ENCODE assay signal across 16 cellular contexts in genomic region chr1:15026114-15026483, GRCh38.
DNase-seq lines count a peak whose midpoint lies in the region; ATAC-seq, FAIRE-seq and TF ChIP-seq lines count a peak whose summit lies in the region.
"Had no signal": no experiment of that assay in that cellular context is flagged by ENCODE, and none has a peak within 500 bp of the region (broad histone marks: within the 10 kb centered on the region; RNA-seq: fewer than 3 reads in every experiment).

No MANE protein-coding gene starts in this region.

- H3K9me3 ChIP-seq in HepG2 (ENCODE audit: low read length) (no peaks in the 10 kb centered on the region), trophoblast cell (ENCODE audit: insufficient read depth, low read depth, low read length) (no peaks in the 10 kb centered on the region), esophagus muscularis mucosa (no peaks in the 10 kb centered on the region)
- H3K9me3 ChIP-seq: Caco-2, HAP-1 had no signal

- no peak overlapping the region for H4K12ac ChIP-seq in trophoblast cell (ENCODE audit: low read depth, low read length)

- no peak overlapping the region for H3K14ac ChIP-seq in trophoblast cell (ENCODE audit: low read length)

- H3K79me1 ChIP-seq in trophoblast cell (ENCODE audit: low read length), result peaks cover 8% of the 10 kb centered on the region

- H3K27ac ChIP-seq in HepG2 (ENCODE audit: extremely low read length, insufficient read depth, low read length) (peak overlapping the region; percentile 18), trophoblast cell (ENCODE audit: low read depth, low read length) (no peak overlapping the region), esophagus muscularis mucosa (replicated peaks in 1 of 4) (no peak overlapping the region)
- H3K27ac ChIP-seq: 22Rv1 had no signal

- DNase-seq in Right ventricle myocardium inferior (ENCODE audit: missing footprints) (peak; percentile 4), cardiac septum (ENCODE audit: low spot score) (no peak), HepG2 (ENCODE audit: low spot score) (no peak), trophoblast cell (no peak), esophagus muscularis mucosa (ENCODE audit: extremely low spot score) (no peak), NCI-H1694 treated with DMSO at 0.1 percent for 48 hours (lab: John Stamatoyannopoulos, UW) (no peak), GM12891 (ENCODE audit: insufficient read length, low spot score) (no peak)
- no peak for DNase-seq in T-helper 2 cell treated with Interferon-gamma antibody and Interleukin-4, amounts not matched to agents 5 μg/mL and 100 μg/mL, for 36 hours (ENCODE audit: low spot score)
- DNase-seq: Caco-2; CD8-positive, alpha-beta memory T cell; DND-41; GDM1 had no signal

- H2BK12ac ChIP-seq in trophoblast cell (ENCODE audit: low read length), result peak overlapping the region; percentile 10

- no peak overlapping the region for H3K18ac ChIP-seq in trophoblast cell (ENCODE audit: low read length)

- H3K79me2 ChIP-seq in HepG2 (ENCODE audit: insufficient read depth, low read length), result peaks cover 3% of the 10 kb centered on the region
- H3K79me2 ChIP-seq in trophoblast cell (ENCODE audit: control insufficient read depth, insufficient read depth, low read length, poor library complexity), result no peaks in the 10 kb centered on the region

- TF ChIP-seq CTCF in HepG2 (CRISPR knock-in tag; IDR thresholded peaks at IDR 0.05) (no peak), esophagus muscularis mucosa (IDR thresholded peaks at IDR 0.05) (no peak)

- TF ChIP-seq POLR2A in HepG2 (IDR thresholded peaks at IDR 0.05; ENCODE audit: insufficient read depth in 1 of 2, low read depth in 2 of 2, low read length in 2 of 2) (no peak), esophagus muscularis mucosa (IDR thresholded peaks at IDR 0.05; ENCODE audit: low read depth) (no peak), GM12891 (IDR thresholded peaks at IDR 0.05; ENCODE audit: low read depth, low read length) (no peak)

- H2AFZ ChIP-seq in HepG2 (ENCODE audit: low read length), result no peak overlapping the region
- H2AFZ ChIP-seq in trophoblast cell (ENCODE audit: insufficient read depth, low read length, poor library complexity), result no peak overlapping the region

- H3K23ac ChIP-seq in trophoblast cell (ENCODE audit: low read length), result no peak overlapping the region

- TF ChIP-seq EP300 in HepG2 (IDR thresholded peaks at IDR 0.05; ENCODE audit: low read depth in 2 of 2, low read length in 2 of 2), result no peak
- TF ChIP-seq EP300 in HepG2 (CRISPR knock-in tag; IDR thresholded peaks at IDR 0.05; ENCODE audit: borderline replicate concordance), result no peak
- TF ChIP-seq EP300 in esophagus muscularis mucosa (IDR thresholded peaks at IDR 0.05), result no peak

- no peak overlapping the region for H4K8ac ChIP-seq in trophoblast cell (ENCODE audit: low read depth, low read length)

- H2AK5ac ChIP-seq in trophoblast cell (ENCODE audit: low read length), result no peak overlapping the region

- WGBS in HepG2 (ENCODE audit: low lambda C conversion rate), result 32% methylated on average over 4 of the region's 4 CpGs
- no CpG with 5 or more reads among the region's 4 CpGs for WGBS in trophoblast cell (ENCODE audit: extremely low coverage, insufficient coverage, insufficient read length)
- whole genome bisulfite sequencing in esophagus muscularis mucosa, result 64% methylated on average over 4 of the region's 4 CpGs

- H3K9ac ChIP-seq in HepG2 (ENCODE audit: insufficient read depth, low read depth, low read length) (no peak overlapping the region), trophoblast cell (ENCODE audit: low read length) (no peak overlapping the region)

- H3K27me3 Mint-ChIP-seq in T-helper 2 cell treated with Interferon-gamma antibody and Interleukin-4, amounts not matched to agents 5 μg/mL and 100 μg/mL, for 36 hours (ENCODE audit: low read depth), result no peaks in the 10 kb centered on the region

- H3K4me3 ChIP-seq in HepG2 (replicated peaks in 1 of 3; ENCODE audit: insufficient read depth in 1 of 3, low read depth in 2 of 3, low read length in 3 of 3), result 0 out of 6 replicates have a peak overlapping the region, but pooled peaks of 1 of the 3 experiments have one; percentile 10
- H3K4me3 ChIP-seq in trophoblast cell (ENCODE audit: low read depth, low read length), result no peak overlapping the region
- H3K4me3 ChIP-seq in esophagus muscularis mucosa, result no peak overlapping the region
- H3K4me3 ChIP-seq: HAP-1 had no signal

- peak overlapping the region; percentile 26 for H3K4me2 ChIP-seq in HepG2 (ENCODE audit: low read depth, low read length)
- no peak overlapping the region for H3K4me2 ChIP-seq in trophoblast cell (ENCODE audit: low read length)

- no peaks in the 10 kb centered on the region for H3K4me1 Mint-ChIP-seq in T-helper 2 cell treated with Interferon-gamma antibody and Interleukin-4, amounts not matched to agents 5 μg/mL and 100 μg/mL, for 36 hours (ENCODE audit: low read depth)
- H3K4me1 Mint-ChIP-seq: CD8-positive, alpha-beta memory T cell had no signal

- H3K4me3 Mint-ChIP-seq in T-helper 2 cell treated with Interferon-gamma antibody and Interleukin-4, amounts not matched to agents 5 μg/mL and 100 μg/mL, for 36 hours, result no peak overlapping the region
- H3K4me3 Mint-ChIP-seq: CD14-positive monocyte; CD8-positive, alpha-beta memory T cell had no signal

- H3K9me3 Mint-ChIP-seq in T-helper 2 cell treated with Interferon-gamma antibody and Interleukin-4, amounts not matched to agents 5 μg/mL and 100 μg/mL, for 36 hours, result no peaks in the 10 kb centered on the region
- H3K9me3 Mint-ChIP-seq: CD8-positive, alpha-beta memory T cell had no signal

- POLR2A ChIA-PET in HepG2 (lab: Yijun Ruan, JAX), result interaction anchor here (1.2 to 2.3 kb wide), 3 partner anchors 74 to 86 kb away, joined by 5 to 8 read pairs (median 6); no protein-coding TSS in a partner anchor

- in situ Hi-C loops in HepG2 (cut with HindIII; ENCODE audit: extremely low pct_ligation_motif_present, low pct_unique_long_range_greater_than_20kb), result loop anchor here (25.0 kb wide), 3 partner anchors 114 to 1064 kb away; no protein-coding TSS in a partner anchor

- no TSS peak for BruUV-seq in HepG2 (replicated peaks; lab: Mats Ljungman, UMichigan)

- no peak for ATAC-seq in Right ventricle myocardium inferior
- peak; percentile 7 for ATAC-seq in HepG2

- no peaks in the 10 kb centered on the region for H3K27me3 ChIP-seq in HepG2 (ENCODE audit: control insufficient read depth in 1 of 2, insufficient read depth in 2 of 2, low read length in 2 of 2)
- H3K27me3 ChIP-seq in trophoblast cell (ENCODE audit: insufficient read depth, low read length), result no peaks in the 10 kb centered on the region
- no peaks in the 10 kb centered on the region for H3K27me3 ChIP-seq in esophagus muscularis mucosa

- no peaks in the 10 kb centered on the region for H3K36me3 Mint-ChIP-seq in T-helper 2 cell treated with Interferon-gamma antibody and Interleukin-4, amounts not matched to agents 5 μg/mL and 100 μg/mL, for 36 hours (ENCODE audit: low read depth)
- H3K36me3 Mint-ChIP-seq: CD14-positive monocyte; CD8-positive, alpha-beta memory T cell had no signal

- no peak overlapping the region for H2BK120ac ChIP-seq in trophoblast cell (ENCODE audit: insufficient read depth, low read length, poor library complexity)

- H2BK5ac ChIP-seq in trophoblast cell (ENCODE audit: low read depth, low read length, poor library complexity), result no peak overlapping the region

- no peak overlapping the region for H3K27ac Mint-ChIP-seq in T-helper 2 cell treated with Interferon-gamma antibody and Interleukin-4, amounts not matched to agents 5 μg/mL and 100 μg/mL, for 36 hours
- H3K27ac Mint-ChIP-seq: CD14-positive monocyte had no signal

- H4K20me1 ChIP-seq in HepG2 (ENCODE audit: insufficient read depth, low read length), result no peaks in the 10 kb centered on the region; the same call in 1 of the 2 replicates

- no peak overlapping the region for H4K91ac ChIP-seq in trophoblast cell (ENCODE audit: low read depth, low read length)

- intact Hi-C loops in Right ventricle myocardium inferior (cut with DNase I), result loop anchor here (2.0 kb wide), 1 partner anchor 101 kb away; no protein-coding TSS in a partner anchor
- intact Hi-C loops in cardiac septum (cut with DNase I), result loop anchor here (2.0 kb wide), 1 partner anchor 247 kb away; no protein-coding TSS in a partner anchor
- intact Hi-C loops in HepG2 (cut with micrococcal nuclease; ENCODE audit: unreplicated experiment), result loop anchor here (2.0 kb wide), 1 partner anchor 101 kb away; no protein-coding TSS in a partner anchor
- intact Hi-C loops in esophagus muscularis mucosa (cut with DNase I), result loop anchor here (2.0 to 5.0 kb wide), 2 partner anchors 101 to 424 kb away; no protein-coding TSS in a partner anchor

- no peak for TF ChIP-seq RAD21 in HepG2 (CRISPR knock-in tag; IDR thresholded peaks at IDR 0.05)

- H3K4me1 ChIP-seq in HepG2 (ENCODE audit: insufficient read depth, low read length) (peaks cover 71% of the 10 kb centered on the region), trophoblast cell (ENCODE audit: control insufficient read depth in 1 of 2, insufficient read depth in 2 of 2, low read length in 2 of 2) (peaks cover 16 to 30% of the 10 kb centered on the region in 2 experiments), esophagus muscularis mucosa (peaks cover 5 to 16% (median 10%) of the 10 kb centered on the region in 4 donors)
- H3K4me1 ChIP-seq: HAP-1 had no signal

- FAIRE-seq in HepG2 (lab: Jason Lieb, UNC) (no peak), GM12891 (lab: Jason Lieb, UNC) (no peak)
- FAIRE-seq: H1 had no signal

- CTCF ChIA-PET in HepG2 (lab: Yijun Ruan, JAX; ENCODE audit: low intra/inter-chr PET ratio, low total read pairs), result interaction anchor here (1.9 kb wide), 1 partner anchor 101 kb away, joined by 4 read pairs; no protein-coding TSS in a partner anchor

- H3K4ac ChIP-seq in trophoblast cell (ENCODE audit: low read depth, low read length), result no peak overlapping the region

- H3K36me3 ChIP-seq in HepG2 (replicated peaks in 1 of 2; ENCODE audit: control insufficient read depth in 1 of 2, insufficient read depth in 2 of 2, low read length in 2 of 2) (peaks cover 0 to 2% of the 10 kb centered on the region in 2 experiments; a peak in 2 of 5 replicates), trophoblast cell (ENCODE audit: control insufficient read depth in 1 of 2, insufficient read depth in 2 of 2, low read length in 2 of 2) (peaks cover 0 to 2% of the 10 kb centered on the region in 2 experiments), esophagus muscularis mucosa (no peaks in the 10 kb centered on the region)
- H3K36me3 ChIP-seq: HAP-1 had no signal

TF ChIP-seq in HepG2, 621 proteins besides CTCF, POLR2A, EP300 and RAD21 (continues in another document):
- no peak for TF ChIP-seq ZNF354B (CRISPR knock-in tag; IDR thresholded peaks at IDR 0.05)
- 0 out of 2 replicates have a peak, but pooled peaks have one; percentile 1 for TF ChIP-seq PITX1 (CRISPR knock-in tag; IDR thresholded peaks at IDR 0.05)

TF ChIP-seq in GM12891, 5 proteins besides CTCF, POLR2A, EP300 and RAD21:
- no peak for TF ChIP-seq TAF1 (IDR thresholded peaks at IDR 0.05; ENCODE audit: low read depth, low read length)
- TF ChIP-seq POLR2AphosphoS5 (IDR thresholded peaks at IDR 0.05; ENCODE audit: low read depth, low read length), result no peak
- no peak for TF ChIP-seq POU2F2 (IDR thresholded peaks at IDR 0.05; ENCODE audit: low read depth, low read length)
- no peak for TF ChIP-seq PAX5 (IDR thresholded peaks at IDR 0.05; ENCODE audit: insufficient read depth, low read length, severe bottlenecking)
- no peak for TF ChIP-seq SPI1 (IDR thresholded peaks at IDR 0.05; ENCODE audit: low read depth, low read length)
